Comparison of ENCODE assay signal across 30 cellular contexts in genomic region chr3:187912007-187912406, GRCh38.
A peak's percentile ranks its signal among the peaks of the same experiment; 100 is the strongest.
DNase-seq lines count a peak whose midpoint lies in the region; ATAC-seq, FAIRE-seq and TF ChIP-seq lines count a peak whose summit lies in the region.
"Had no signal": no experiment of that assay in that cellular context is flagged by ENCODE, and none has a peak within 500 bp of the region (broad histone marks: within the 10 kb centered on the region; RNA-seq: fewer than 3 reads in every experiment).

No MANE protein-coding gene starts in this region.

- no peaks in the 10 kb centered on the region for H4K20me1 ChIP-seq in HepG2 (ENCODE audit: insufficient read depth, low read length)
- H4K20me1 ChIP-seq in neural progenitor cell (ENCODE audit: low read depth): no peaks in the 10 kb centered on the region

- no peaks in the 10 kb centered on the region for H3F3A ChIP-seq in neural progenitor cell (ENCODE audit: low read depth)

- H3K27ac ChIP-seq in HepG2 (ENCODE audit: extremely low read length, insufficient read depth, low read length) (no peak overlapping the region), suprapubic skin (peak overlapping the region; percentile 39), neural progenitor cell (no peak overlapping the region)
- H3K27ac ChIP-seq: 22Rv1, SK-N-MC had no signal

- no peak for TF ChIP-seq RAD21 in HepG2 (CRISPR knock-in tag; IDR thresholded peaks at IDR 0.05)

- H3K9ac ChIP-seq in HepG2 (ENCODE audit: insufficient read depth, low read depth, low read length): no peak overlapping the region
- no peak overlapping the region for H3K9ac ChIP-seq in neural progenitor cell

- no peak overlapping the region for H3K4me3 ChIP-seq in HepG2 (replicated peaks in 1 of 3; ENCODE audit: insufficient read depth in 1 of 3, low read depth in 2 of 3, low read length in 3 of 3)
- no peak overlapping the region for H3K4me3 ChIP-seq in suprapubic skin
- H3K4me3 ChIP-seq in neural progenitor cell: no peak overlapping the region
- H3K4me3 ChIP-seq: GM23338, HAP-1, MG63, SK-N-MC had no signal

- TF ChIP-seq EP300 in HepG2 (IDR thresholded peaks at IDR 0.05; ENCODE audit: low read depth in 2 of 2, low read length in 2 of 2) (no peak), HepG2 (CRISPR knock-in tag; IDR thresholded peaks at IDR 0.05; ENCODE audit: borderline replicate concordance) (no peak), suprapubic skin (IDR thresholded peaks at IDR 0.05) (no peak)

- H3K79me2 ChIP-seq in HepG2 (ENCODE audit: insufficient read depth, low read length): no peaks in the 10 kb centered on the region
- no peaks in the 10 kb centered on the region for H3K79me2 ChIP-seq in neural progenitor cell (ENCODE audit: low read depth)

- H3K27me3 Mint-ChIP-seq in neural progenitor cell (ENCODE audit: insufficient read depth, low read depth): peaks cover 3% of the 10 kb centered on the region
- H3K27me3 Mint-ChIP-seq: CD8-positive, alpha-beta memory T cell had no signal

- ATAC-seq in HepG2: no peak
- no peak for ATAC-seq in HG03378 (IDR thresholded peaks at IDR 0.05; ENCODE audit: unreplicated experiment)
- ATAC-seq: GM23338 had no signal

- POLR2A ChIA-PET in HepG2 (lab: Yijun Ruan, JAX): interaction anchor here (1.3 kb wide), 1 partner anchor 166 kb away, joined by 4 read pairs; the partner anchor contains the start of gene BCL6

- BruUV-seq in HepG2 (replicated peaks; lab: Mats Ljungman, UMichigan): no TSS peak

- WGBS in HepG2 (ENCODE audit: low lambda C conversion rate): 15% methylated on average over 3 of the region's 3 CpGs
- 28% methylated on average over 3 of the region's 3 CpGs for WGBS in suprapubic skin

- no peak overlapping the region for H3K27ac Mint-ChIP-seq in neural progenitor cell
- H3K27ac Mint-ChIP-seq: CD14-positive monocyte; CD8-positive, alpha-beta memory T cell; GM23338; HFFc6 had no signal

- H3K27me3 ChIP-seq in HepG2 (ENCODE audit: control insufficient read depth in 1 of 2, insufficient read depth in 2 of 2, low read length in 2 of 2): 0 out of 5 replicates have a peak, but pooled peaks cover 0 to 5% of the 10 kb centered on the region in 2 experiments
- H3K27me3 ChIP-seq in suprapubic skin: no peaks in the 10 kb centered on the region
- H3K27me3 ChIP-seq in neural progenitor cell: no peaks in the 10 kb centered on the region
- H3K27me3 ChIP-seq: BE2C, MG63 had no signal

- intact Hi-C loops in HepG2 (cut with micrococcal nuclease; ENCODE audit: unreplicated experiment): loop anchor here (10.0 kb wide), 1 partner anchor 93 kb away; no protein-coding TSS in a partner anchor

- TF ChIP-seq POLR2A in HepG2 (IDR thresholded peaks at IDR 0.05; ENCODE audit: insufficient read depth in 1 of 2, low read depth in 2 of 2, low read length in 2 of 2) (no peak), suprapubic skin (IDR thresholded peaks at IDR 0.05) (no peak)

- in situ Hi-C loops in HepG2 (cut with HindIII; ENCODE audit: extremely low pct_ligation_motif_present, low pct_unique_long_range_greater_than_20kb): no loop called here

- H3K9me3 Mint-ChIP-seq in neural progenitor cell: no peaks in the 10 kb centered on the region
- H3K9me3 Mint-ChIP-seq: CD14-positive monocyte; CD8-positive, alpha-beta memory T cell; GM23338; HFFc6 had no signal

- H3K4me2 ChIP-seq in HepG2 (ENCODE audit: low read depth, low read length) (no peak overlapping the region), neural progenitor cell (no peak overlapping the region)
- H3K4me2 ChIP-seq: GM23338 had no signal

- H3K4me1 Mint-ChIP-seq in neural progenitor cell: peaks cover 11% of the 10 kb centered on the region

- H3K9me3 ChIP-seq in HepG2 (ENCODE audit: low read length): no peaks in the 10 kb centered on the region
- H3K9me3 ChIP-seq in suprapubic skin: no peaks in the 10 kb centered on the region
- H3K9me3 ChIP-seq in neural progenitor cell (ENCODE audit: low read depth): no peaks in the 10 kb centered on the region
- H3K9me3 ChIP-seq: BE2C, HAP-1, MG63 had no signal

- no peak overlapping the region for H3K4me3 Mint-ChIP-seq in neural progenitor cell
- H3K4me3 Mint-ChIP-seq: CD14-positive monocyte; CD8-positive, alpha-beta memory T cell; GM23338; HFFc6 had no signal

- H2AFZ ChIP-seq in HepG2 (ENCODE audit: low read length) (no peak overlapping the region), neural progenitor cell (replicated peaks) (no peak overlapping the region)

- CTCF ChIA-PET in HepG2 (lab: Yijun Ruan, JAX; ENCODE audit: low intra/inter-chr PET ratio, low total read pairs): no interaction called here

- FAIRE-seq in endometrium (lab: Jason Lieb, UNC): peak; percentile 37
- FAIRE-seq in HepG2 (lab: Jason Lieb, UNC): no peak
- FAIRE-seq: GM19239, RCC 7860 had no signal

- H3K36me3 Mint-ChIP-seq in neural progenitor cell: no peaks in the 10 kb centered on the region
- H3K36me3 Mint-ChIP-seq: CD14-positive monocyte had no signal

- H3K4me1 ChIP-seq in HepG2 (ENCODE audit: insufficient read depth, low read length) (peaks cover 44% of the 10 kb centered on the region), suprapubic skin (peaks cover 63% of the 10 kb centered on the region), neural progenitor cell (peaks cover 2% of the 10 kb centered on the region)
- H3K4me1 ChIP-seq: BE2C, HAP-1 had no signal

- TF ChIP-seq CTCF in HepG2 (CRISPR knock-in tag; IDR thresholded peaks at IDR 0.05) (no peak), suprapubic skin (IDR thresholded peaks at IDR 0.05) (no peak), neural progenitor cell (IDR thresholded peaks at IDR 0.05) (no peak)

- H3K36me3 ChIP-seq in HepG2 (replicated peaks in 1 of 2; ENCODE audit: control insufficient read depth in 1 of 2, insufficient read depth in 2 of 2, low read length in 2 of 2): no peaks in the 10 kb centered on the region
- no peaks in the 10 kb centered on the region for H3K36me3 ChIP-seq in suprapubic skin
- H3K36me3 ChIP-seq in neural progenitor cell: no peaks in the 10 kb centered on the region
- H3K36me3 ChIP-seq: BE2C, HAP-1, MG63 had no signal

- peak; percentile 32 for DNase-seq in DMS79 treated with DMSO at 0.1 percent for 48 hours (lab: John Stamatoyannopoulos, UW)
- no peak for DNase-seq in DMS79 (lab: John Stamatoyannopoulos, UW)
- no peak for DNase-seq in HepG2 (ENCODE audit: low spot score)
- no peak for DNase-seq in suprapubic skin (ENCODE audit: low spot score in 2 of 2)
- no peak for DNase-seq in neural progenitor cell (ENCODE audit: low spot score)
- DNase-seq in D341Med (ENCODE audit: low spot score): no peak
- DNase-seq: BE2C; CD8-positive, alpha-beta memory T cell; HFFc6; IMR-90; KG1; MG63; NCI-H1417 treated with DMSO at 0.1 percent for 48 hours; NCI-H1694 treated with DMSO at 0.1 percent for 48 hours; NCI-H2081 treated with DMSO at 0.1 percent for 48 hours; NCI-H446 treated with DMSO at 0.1 percent for 48 hours; NCI-H526; NCI-H82; NK-92 treated with Interleukin-12 subunit alpha and Interleukin-12 subunit beta, amount 100 ng/mL, for 24 hours; SIG-M5; SW 1271 had no signal

TF ChIP-seq in HepG2, 621 proteins besides CTCF, POLR2A, EP300 and RAD21:
- peak; percentile 45; the same call in 1 of the 2 replicates for TF ChIP-seq CEBPB (IDR thresholded peaks at IDR 0.05; ENCODE audit: borderline replicate concordance, low read depth, low read length)
- TF ChIP-seq CEBPG (CRISPR knock-in tag; IDR thresholded peaks at IDR 0.05): 0 out of 2 replicates have a peak, but pooled peaks have one; percentile 30
- no peak for TF ChIP-seq MZF1 (CRISPR knock-in tag; IDR thresholded peaks at IDR 0.05; ENCODE audit: borderline replicate concordance)
- TF ChIP-seq ZNF10 (CRISPR knock-in tag; IDR thresholded peaks at IDR 0.05; ENCODE audit: borderline replicate concordance, low read depth): no peak
- TF ChIP-seq HIC2 (CRISPR knock-in tag; IDR thresholded peaks at IDR 0.05; ENCODE audit: low read depth): no peak
- TF ChIP-seq ZNF781 (CRISPR knock-in tag; IDR thresholded peaks at IDR 0.05; ENCODE audit: borderline replicate concordance, not compliant biosample characterization): no peak
- TF ChIP-seq GATAD2A (CRISPR knock-in tag; IDR thresholded peaks at IDR 0.05): peak; percentile 36; the same call in 1 of the 2 replicates
- TF ChIP-seq ZNF296 (CRISPR knock-in tag; conservative IDR thresholded peaks at IDR 0.05): no peak
